Comparison of ENCODE assay signal across 26 cellular contexts in the genomic region with DNA sequence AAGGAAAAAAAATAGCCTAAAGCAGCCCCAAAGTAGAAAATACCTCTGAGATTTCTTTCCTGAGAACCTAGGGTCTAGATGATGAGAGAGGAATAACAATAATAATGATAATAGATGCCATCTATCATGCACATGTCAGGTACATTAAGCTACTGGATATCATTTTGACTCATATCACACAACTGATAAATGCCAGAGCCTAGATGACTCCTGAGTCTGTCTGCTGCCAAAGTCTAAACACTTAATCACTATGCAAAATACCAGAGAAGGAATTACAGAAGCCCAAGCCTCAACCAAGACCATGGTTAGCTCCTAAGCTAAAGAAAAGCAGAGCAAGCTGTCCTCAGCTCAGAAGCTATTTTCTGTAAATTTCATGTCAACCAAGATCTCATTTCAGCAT.
"Had no signal": no experiment of that assay in that cellular context is flagged by ENCODE, and none has a peak within 500 bp of the region (broad histone marks: within the 10 kb centered on the region; RNA-seq: fewer than 3 reads in every experiment).

No MANE protein-coding gene starts in this region.

- H3K36me3 Mint-ChIP-seq: naive thymus-derived CD4-positive, alpha-beta T cell; natural killer cell treated with Interleukin-12 subunit alpha and Interleukin-12 subunit beta and Interleukin-15 and Interleukin-18, amount 100 ng/mL, for 72 hours; stimulated activated effector memory CD8-positive, alpha-beta T cell treated with anti-CD3 and anti-CD28 coated beads, Interleukin-12 subunit alpha, Interleukin-12 subunit beta, amount 100 ng/mL, for 72 hours had no signal

- H3K4me3 Mint-ChIP-seq: naive thymus-derived CD4-positive, alpha-beta T cell; natural killer cell treated with Interleukin-12 subunit alpha and Interleukin-12 subunit beta and Interleukin-15 and Interleukin-18, amount 100 ng/mL, for 72 hours; neural crest cell; stimulated activated effector memory CD8-positive, alpha-beta T cell treated with anti-CD3 and anti-CD28 coated beads, Interleukin-12 subunit alpha, Interleukin-12 subunit beta, amount 100 ng/mL, for 72 hours; stimulated activated naive CD8-positive, alpha-beta T cell treated with anti-CD3 and anti-CD28 coated beads, Interleukin-15, amount 100 ng/mL, for 72 hours had no signal

- H3K4me1 Mint-ChIP-seq: naive thymus-derived CD4-positive, alpha-beta T cell; neural crest cell; stimulated activated effector memory CD8-positive, alpha-beta T cell treated with anti-CD3 and anti-CD28 coated beads, Interleukin-12 subunit alpha, Interleukin-12 subunit beta, amount 100 ng/mL, for 72 hours; stimulated activated naive CD8-positive, alpha-beta T cell treated with anti-CD3 and anti-CD28 coated beads, Interleukin-15, amount 100 ng/mL, for 72 hours had no signal

- H3K27ac Mint-ChIP-seq: naive thymus-derived CD4-positive, alpha-beta T cell; natural killer cell treated with Interleukin-12 subunit alpha and Interleukin-12 subunit beta and Interleukin-15 and Interleukin-18, amount 100 ng/mL, for 72 hours; stimulated activated effector memory CD8-positive, alpha-beta T cell treated with anti-CD3 and anti-CD28 coated beads, Interleukin-12 subunit alpha, Interleukin-12 subunit beta, amount 100 ng/mL, for 72 hours; stimulated activated naive CD8-positive, alpha-beta T cell treated with anti-CD3 and anti-CD28 coated beads, Interleukin-15, amount 100 ng/mL, for 72 hours had no signal

- DNase-seq: heart right ventricle; hippocampal formation; kidney glomerular epithelial cell; left cardiac atrium; left lung; lower lobe of right lung; mammary epithelial cell; mesenchymal stem cell; midbrain; mucosa of descending colon; naive thymus-derived CD4-positive, alpha-beta T cell; nucleus accumbens; pancreas; posterior cingulate gyrus; retina; right cardiac atrium; spleen; stimulated activated CD4-positive, alpha-beta T cell treated with anti-CD3 and anti-CD28 coated beads, Interleukin-4, amount 100 ng/mL, for 24 hours; stimulated activated naive CD4-positive, alpha-beta T cell; stimulated activated naive CD8-positive, alpha-beta T cell treated with anti-CD3 and anti-CD28 coated beads, Interleukin-15, amount 100 ng/mL, for 72 hours; substantia nigra; upper lobe of left lung had no signal

- H3K9me3 Mint-ChIP-seq: natural killer cell treated with Interleukin-12 subunit alpha and Interleukin-12 subunit beta and Interleukin-15 and Interleukin-18, amount 100 ng/mL, for 72 hours had no signal

- H3K27me3 Mint-ChIP-seq: natural killer cell treated with Interleukin-12 subunit alpha and Interleukin-12 subunit beta and Interleukin-15 and Interleukin-18, amount 100 ng/mL, for 72 hours; stimulated activated naive CD8-positive, alpha-beta T cell treated with anti-CD3 and anti-CD28 coated beads, Interleukin-15, amount 100 ng/mL, for 72 hours had no signal

- ATAC-seq: heart right ventricle; left lung; lower lobe of right lung; mucosa of descending colon; naive thymus-derived CD4-positive, alpha-beta T cell; natural killer cell treated with Interleukin-12 subunit alpha and Interleukin-12 subunit beta and Interleukin-15 and Interleukin-18, amount 100 ng/mL, for 72 hours; pancreas; right cardiac atrium; sciatic nerve; stimulated activated effector memory CD8-positive, alpha-beta T cell treated with anti-CD3 and anti-CD28 coated beads, Interleukin-12 subunit alpha, Interleukin-12 subunit beta, amount 100 ng/mL, for 72 hours; stimulated activated naive CD8-positive, alpha-beta T cell treated with anti-CD3 and anti-CD28 coated beads, Interleukin-15, amount 100 ng/mL, for 72 hours had no signal
